In the genomic region with DNA sequence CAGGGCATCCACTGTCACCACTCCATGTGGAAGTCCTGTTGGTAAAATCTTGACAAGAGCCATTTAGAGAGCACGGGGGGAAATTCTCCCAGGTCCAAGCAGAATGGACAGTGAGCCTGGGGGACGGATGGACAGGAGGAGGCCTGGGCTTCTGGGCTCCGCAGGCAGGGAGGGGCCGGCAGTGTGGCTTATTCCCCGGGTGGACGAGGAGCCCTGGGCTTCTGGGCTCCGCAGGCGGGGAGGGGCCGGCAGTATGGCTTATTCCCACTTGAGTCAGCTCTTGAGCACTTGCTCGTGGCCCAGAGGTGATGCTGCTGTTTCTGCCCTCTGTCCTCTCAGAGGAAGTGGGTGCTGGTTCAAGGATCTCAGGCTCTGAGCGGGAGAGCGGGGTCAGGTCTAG, we compare ENCODE assay signal across 22 cellular contexts. TPM values are rescaled to one million over a fixed set of nuclear protein-coding genes. Genes with fewer than 3 reads are reported as not detected.
"Had no signal": no experiment of that assay in that cellular context is flagged by ENCODE, and none has a peak within 500 bp of the region (broad histone marks: within the 10 kb centered on the region; RNA-seq: fewer than 3 reads in every experiment).

No MANE protein-coding gene starts in this region.

- H3K27ac ChIP-seq: body of pancreas, colonic mucosa, epithelial cell of prostate, gastroesophageal sphincter, suprapubic skin, transverse colon, uterus had no signal

- H3K27me3 ChIP-seq: body of pancreas, colonic mucosa, gastroesophageal sphincter, suprapubic skin, transverse colon, uterus had no signal

- H3K9me3 ChIP-seq: body of pancreas, colonic mucosa, gastroesophageal sphincter, suprapubic skin, transverse colon, uterus had no signal

- H3K4me3 ChIP-seq: body of pancreas, colonic mucosa, gastroesophageal sphincter, suprapubic skin, transverse colon, uterus had no signal

- ATAC-seq: activated T-helper 17 cell treated with anti-CD3 and anti-CD28 coated beads, Interleukin-2, amount 50 U/mL, for 72 hours; body of pancreas; gastroesophageal sphincter; sciatic nerve; stimulated activated effector memory CD8-positive, alpha-beta T cell treated with anti-CD3 and anti-CD28 coated beads, Interleukin-12 subunit alpha, Interleukin-12 subunit beta, amount 100 ng/mL, for 72 hours; stimulated activated naive CD8-positive, alpha-beta T cell treated with anti-CD3 and anti-CD28 coated beads, Interleukin-15, amount 100 ng/mL, for 72 hours; WTC11 had no signal

- H3K4me1 ChIP-seq: body of pancreas, colonic mucosa, suprapubic skin, uterus had no signal

- DNase-seq: activated CD4-positive, alpha-beta T cell treated with anti-CD3 and anti-CD28 coated beads, Interleukin-2, amount 50 U/mL, for 4 hours; activated CD8-positive, alpha-beta memory T cell treated with anti-CD3 and anti-CD28 coated beads for 24 hours; activated CD8-positive, alpha-beta memory T cell treated with anti-CD3 and anti-CD28 coated beads, Interleukin-2, amount 50 U/mL, for 4 hours; activated T-cell treated with anti-CD3 and anti-CD28 coated beads, Interleukin-2, amount 50 U/mL, for 24 hours; body of pancreas; colonic mucosa; head of caudate nucleus; occipital lobe; posterior cingulate gyrus; small intestine; stimulated activated CD4-positive, alpha-beta T cell treated with anti-CD3 and anti-CD28 coated beads, Interleukin-2, amount 100 ng/mL, for 24 hours; stimulated activated naive CD8-positive, alpha-beta T cell treated with anti-CD3 and anti-CD28 coated beads, Interleukin-15, amount 100 ng/mL, for 72 hours; T1000; transverse colon; uterus had no signal

- H3K36me3 ChIP-seq: colonic mucosa, uterus had no signal

RNA-seq across cellular contexts. Expression of gene CPNE7, which starts 37.3 kb away (rescaled TPM):
- total RNA-seq: sciatic nerve had no signal
